ENCODE assay signal across 2 cellular contexts in genomic region chr11:117614695-117615094, GRCh38.
TF ChIP-seq lines count a peak whose summit lies in the region.

No MANE protein-coding gene starts in this region.

TF ChIP-seq in HCT116, 20 proteins besides CTCF, POLR2A, EP300 and RAD21 (continued from another document):
- TF ChIP-seq ZBTB33 (IDR thresholded peaks at IDR 0.05; ENCODE audit: extremely low read depth, insufficient replicate concordance, low read length) (no peak), ELF1 (IDR thresholded peaks at IDR 0.05; ENCODE audit: borderline replicate concordance, low read depth) (no peak), FOSL1 (IDR thresholded peaks at IDR 0.05; ENCODE audit: low read depth) (no peak), MAX (IDR thresholded peaks at IDR 0.05) (no peak), JUND (IDR thresholded peaks at IDR 0.05) (no peak), ATF3 (IDR thresholded peaks at IDR 0.05) (no peak), REST (IDR thresholded peaks at IDR 0.05; ENCODE audit: low read depth) (no peak), POLR2AphosphoS5 (IDR thresholded peaks at IDR 0.05; ENCODE audit: low read depth, low read length) (no peak), CEBPB (IDR thresholded peaks at IDR 0.05; ENCODE audit: low read depth) (no peak), SP1 (IDR thresholded peaks at IDR 0.05; ENCODE audit: low read depth) (no peak), ZFX (IDR thresholded peaks at IDR 0.05) (no peak)

TF ChIP-seq in WTC11, 78 proteins besides CTCF, POLR2A, EP300 and RAD21 (continued from another document):
- TF ChIP-seq ATF6 (CRISPR knock-in tag; IDR thresholded peaks at IDR 0.05) = no peak
- TF ChIP-seq ATF1 (CRISPR knock-in tag; IDR thresholded peaks at IDR 0.05) = no peak
- no peak for TF ChIP-seq PRRX2 (CRISPR knock-in tag; IDR thresholded peaks at IDR 0.05)
- TF ChIP-seq FOXJ3 (CRISPR knock-in tag; IDR thresholded peaks at IDR 0.05; ENCODE audit: borderline replicate concordance) = no peak
- TF ChIP-seq STAT6 (CRISPR knock-in tag; conservative IDR thresholded peaks at IDR 0.05; ENCODE audit: low read depth) = no peak
- no peak for TF ChIP-seq JAZF1 (CRISPR knock-in tag; IDR thresholded peaks at IDR 0.05)
- no peak for TF ChIP-seq ZBTB43 (CRISPR knock-in tag; IDR thresholded peaks at IDR 0.05)
- no peak for TF ChIP-seq ZMAT4 (CRISPR knock-in tag; IDR thresholded peaks at IDR 0.05)
- no peak for TF ChIP-seq SMAD4 (CRISPR knock-in tag; IDR thresholded peaks at IDR 0.05)
- TF ChIP-seq MLX (CRISPR knock-in tag; IDR thresholded peaks at IDR 0.05) = no peak
- no peak for TF ChIP-seq ZNF532 (CRISPR knock-in tag; IDR thresholded peaks at IDR 0.05; ENCODE audit: borderline replicate concordance)
- no peak for TF ChIP-seq FOXP4 (CRISPR knock-in tag; IDR thresholded peaks at IDR 0.05)
- no peak for TF ChIP-seq GTF2I (CRISPR knock-in tag; conservative IDR thresholded peaks at IDR 0.05)
- no peak for TF ChIP-seq ZNF121 (CRISPR knock-in tag; IDR thresholded peaks at IDR 0.05)
- TF ChIP-seq TCF7 (CRISPR knock-in tag; IDR thresholded peaks at IDR 0.05; ENCODE audit: low read depth) = no peak
- no peak for TF ChIP-seq CREM (CRISPR knock-in tag; IDR thresholded peaks at IDR 0.05)
- TF ChIP-seq SMAD3 (CRISPR knock-in tag; IDR thresholded peaks at IDR 0.05; ENCODE audit: borderline replicate concordance) = no peak
